ENCODE assay signal across 8 cellular contexts in genomic region chr17:41785091-41785875, GRCh38. TPM values are rescaled to one million over a fixed set of nuclear protein-coding genes. Genes with fewer than 3 reads are reported as not detected.
A peak's percentile ranks its signal among the peaks of the same experiment; 100 is the strongest.
DNase-seq lines count a peak whose midpoint lies in the region; FAIRE-seq and TF ChIP-seq lines count a peak whose summit lies in the region.

No MANE protein-coding gene starts in this region.

- peaks cover 0 to 13% (median 0%) of the 10 kb centered on the region in 3 donors for H3K36me3 ChIP-seq in esophagus squamous epithelium
- no peaks in the 10 kb centered on the region for H3K36me3 ChIP-seq in osteoblast (ENCODE audit: insufficient read depth, low read length)

- peak; percentile 2 for DNase-seq in COLO668 (lab: John Stamatoyannopoulos, UW; ENCODE audit: unreplicated experiment)
- DNase-seq in RWPE1 (ENCODE audit: low spot score) = peak; percentile 44
- no peak for DNase-seq in esophagus squamous epithelium (lab: John Stamatoyannopoulos, UW)
- peak; percentile 61 for DNase-seq in osteoblast (ENCODE audit: insufficient read length, low spot score, missing footprints)
- DNase-seq in urothelium cell line (ENCODE audit: low spot score) = no peak
- no peak for DNase-seq in NCI-H1105 treated with DMSO at 0.1 percent for 48 hours (lab: John Stamatoyannopoulos, UW)
- DNase-seq in NCI-H2081 treated with DMSO at 0.1 percent for 48 hours (lab: John Stamatoyannopoulos, UW) = no peak
- DNase-seq in NOMO-1 (lab: John Stamatoyannopoulos, UW; ENCODE audit: unreplicated experiment in 2 of 2) = no peak

- intact Hi-C loops in esophagus squamous epithelium (cut with DNase I) = no loop called here

- no peak for TF ChIP-seq POLR2A in esophagus squamous epithelium (IDR thresholded peaks at IDR 0.05)

- no peak overlapping the region for H2AFZ ChIP-seq in osteoblast (ENCODE audit: low read length)

- H3K4me3 ChIP-seq in esophagus squamous epithelium (peak overlapping the region; percentile 63 to 82 (median 80)), osteoblast (ENCODE audit: insufficient read depth, low read length) (peak overlapping the region; percentile 68)

- H3K9me3 ChIP-seq in esophagus squamous epithelium (no peaks in the 10 kb centered on the region), osteoblast (ENCODE audit: low read depth, low read length) (no peaks in the 10 kb centered on the region)

- H3K4me1 ChIP-seq in esophagus squamous epithelium = peaks cover 43 to 97% (median 66%) of the 10 kb centered on the region in 3 donors
- peaks cover 10% of the 10 kb centered on the region for H3K4me1 ChIP-seq in osteoblast (ENCODE audit: insufficient read depth, low read length)

- CTCF ChIA-PET in RWPE1 (lab: Yijun Ruan, JAX) = interaction anchor here (0.6 to 2.9 kb wide), 9 partner anchors 8 to 43 kb away, joined by 3 to 51 read pairs (median 5); partner anchors contain the start of gene P3H4

- H4K20me1 ChIP-seq in osteoblast (ENCODE audit: insufficient read depth, low read length) = no peaks in the 10 kb centered on the region

- H3K4me2 ChIP-seq in osteoblast (ENCODE audit: insufficient read depth, low read length) = peak overlapping the region; percentile 41

- no peaks in the 10 kb centered on the region for H3K79me2 ChIP-seq in osteoblast (ENCODE audit: insufficient read depth, low read length)

- peak overlapping the region; percentile 97 for H3K27ac ChIP-seq in RWPE1
- H3K27ac ChIP-seq in esophagus squamous epithelium = peak overlapping the region; percentile 95 to 99 (median 98)
- H3K27ac ChIP-seq in osteoblast (ENCODE audit: low read depth, low read length) = no peak overlapping the region

- FAIRE-seq in urothelium cell line (lab: Jason Lieb, UNC) = no peak

- no peak for TF ChIP-seq CTCF in RWPE1 (conservative IDR thresholded peaks at IDR 0.05; ENCODE audit: low read depth)
- TF ChIP-seq CTCF in esophagus squamous epithelium (IDR thresholded peaks at IDR 0.05) = no peak
- TF ChIP-seq CTCF in osteoblast (IDR thresholded peaks at IDR 0.05; ENCODE audit: extremely low read depth, low read depth, low read length) = no peak

- peaks cover 0 to 24% (median 0%) of the 10 kb centered on the region in 4 donors for H3K27me3 ChIP-seq in esophagus squamous epithelium
- H3K27me3 ChIP-seq in osteoblast (ENCODE audit: insufficient read depth, low read length) = peaks cover 13% of the 10 kb centered on the region

- 12 to 14% methylated on average over 7 to 10 of the region's 14 CpGs for WGBS in esophagus squamous epithelium, 2 donors

- POLR2A ChIA-PET in RWPE1 (lab: Yijun Ruan, JAX; ENCODE audit: low non-redundant PET) = interaction anchor here (0.9 to 4.1 kb wide), 4 partner anchors 11 to 24 kb away, joined by 3 to 90 read pairs (median 6); no protein-coding TSS in a partner anchor

RNA-seq across cellular contexts. Expression of gene JUP, which starts 1.2 kb away (rescaled TPM):
- total RNA-seq in esophagus squamous epithelium = 1,000 to 10,000 TPM in 2 of 4 donors, 100 to 1,000 TPM in 2; 709 to 2,355 (median 1,148) TPM
- 18.0 and 24.2 TPM in 2 replicates for total RNA-seq in osteoblast

RNA-seq across cellular contexts. Expression of gene P3H4, which starts 26.5 kb away (rescaled TPM):
- total RNA-seq in esophagus squamous epithelium (1 to 10 TPM; 2.4 to 7.1 (median 3.7) TPM), osteoblast (59.7 and 66.6 TPM in 2 replicates)

RNA-seq across cellular contexts. Expression of gene FKBP10, which starts 27.5 kb away (rescaled TPM):
- 10 to 100 TPM in 2 of 4 donors, 1 to 10 TPM in 1, under 1 TPM in 1; 0.19 to 21.4 (median 8.4) TPM for total RNA-seq in esophagus squamous epithelium
- total RNA-seq in osteoblast = 387 and 396 TPM in 2 replicates

RNA-seq across cellular contexts. Expression of gene NT5C3B, which starts 50.7 kb away (rescaled TPM):
- total RNA-seq in esophagus squamous epithelium = 10 to 100 TPM; 23.8 to 45.4 (median 30.5) TPM
- 69.8 and 70.4 TPM in 2 replicates for total RNA-seq in osteoblast

RNA-seq across cellular contexts. Expression of gene HAP1, which starts 50.8 kb away (rescaled TPM):
- total RNA-seq in esophagus squamous epithelium (under 1 TPM; 0.34 to 0.94 (median 0.53) TPM), osteoblast (under 0.01 TPM in 1 of 2 replicates, not detected in the other)

Comparison
In these comparisons a context has a peak if more than half of its experiments do, and no peak if none do; other contexts are left out.
1. DNase-seq: peak in COLO668 (single experiment), RWPE1 (single experiment) and osteoblast (single experiment); none in esophagus squamous epithelium (single experiment), urothelium cell line (single experiment), NCI-H1105 treated with DMSO at 0.1 percent for 48 hours (single experiment), NCI-H2081 treated with DMSO at 0.1 percent for 48 hours (single experiment) and NOMO-1 (0 of 2).
2. RNA of gene JUP, which starts 1.2 kb away (total RNA-seq): 709 to 2,355 TPM in esophagus squamous epithelium; 18.0 to 24.2 TPM in osteoblast; every median in the first group is over 10 times any median in the second.
3. RNA of gene FKBP10, which starts 27.5 kb away (total RNA-seq): 387 to 396 TPM in osteoblast; 0.19 to 21.4 TPM in esophagus squamous epithelium; every median in the first group is over 10 times any median in the second.